In the genomic region with DNA sequence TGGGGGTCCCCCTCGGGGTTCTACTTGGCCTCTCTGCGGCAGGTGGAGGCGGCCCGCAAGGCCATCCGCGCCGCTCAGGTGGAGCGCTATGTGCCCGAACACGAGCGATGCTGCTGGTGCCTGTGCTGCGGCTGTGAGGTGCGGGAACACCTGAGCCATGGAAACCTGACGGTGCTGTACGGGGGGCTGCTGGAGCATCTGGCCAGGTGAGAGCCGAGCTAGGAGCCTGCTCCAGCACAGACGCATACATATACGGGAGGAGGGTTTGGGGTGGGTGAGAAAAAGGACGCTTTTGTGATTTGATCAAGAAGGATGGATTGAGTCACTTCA, we compare ENCODE assay signal across 6 cellular contexts. TPM values are rescaled to one million over a fixed set of nuclear protein-coding genes. Genes with fewer than 3 reads are reported as not detected.
DNase-seq lines count a peak whose midpoint lies in the region; ATAC-seq and TF ChIP-seq lines count a peak whose summit lies in the region.

No MANE protein-coding gene starts in this region.

- peaks cover 8% of the 10 kb centered on the region for H3K36me3 Mint-ChIP-seq in type B pancreatic cell

- H3K4me3 Mint-ChIP-seq in type B pancreatic cell = peak overlapping the region; percentile 93

- peaks cover 12% of the 10 kb centered on the region for H3K36me3 ChIP-seq in OCI-LY3 (replicated peaks; ENCODE audit: low read depth, low read length)
- peaks cover 45% of the 10 kb centered on the region for H3K36me3 ChIP-seq in left ventricle myocardium inferior

- H3K4me1 ChIP-seq in OCI-LY3 (ENCODE audit: low read length) (peaks cover 12% of the 10 kb centered on the region), left ventricle myocardium inferior (peaks cover 36% of the 10 kb centered on the region)

- H3K27ac Mint-ChIP-seq in type B pancreatic cell = peak overlapping the region; percentile 89

- H3K27me3 Mint-ChIP-seq in type B pancreatic cell = no peaks in the 10 kb centered on the region

- ATAC-seq in GM19455 (IDR thresholded peaks at IDR 0.05; ENCODE audit: unreplicated experiment) = peak; percentile 23

- TF ChIP-seq CTCF in OCI-LY3 (IDR thresholded peaks at IDR 0.05; ENCODE audit: low read depth, low read length) (no peak), left ventricle myocardium inferior (IDR thresholded peaks at IDR 0.05; ENCODE audit: borderline replicate concordance) (no peak), type B pancreatic cell (conservative IDR thresholded peaks at IDR 0.05) (no peak)

- H3K27ac ChIP-seq in OCI-LY3 (ENCODE audit: low read length) = 0 out of 2 replicates have a peak overlapping the region, but pooled peaks have one; percentile 21
- peak overlapping the region; percentile 90 for H3K27ac ChIP-seq in left ventricle myocardium inferior (replicated peaks)

- H3K4me3 ChIP-seq in OCI-LY3 (ENCODE audit: low read length) (peak overlapping the region; percentile 93), left ventricle myocardium inferior (peak overlapping the region; percentile 99)

- H3K9me3 Mint-ChIP-seq in type B pancreatic cell = no peaks in the 10 kb centered on the region

- H3K4me1 Mint-ChIP-seq in type B pancreatic cell (ENCODE audit: unreplicated experiment) = peaks cover 23% of the 10 kb centered on the region

- H3K4me2 ChIP-seq in OCI-LY3 (ENCODE audit: low read length) = peak overlapping the region; percentile 81

- H4K20me1 ChIP-seq in OCI-LY3 (ENCODE audit: insufficient read depth, low read length) = no peaks in the 10 kb centered on the region

- H3K27me3 ChIP-seq in OCI-LY3 (ENCODE audit: low read depth, low read length) = no peaks in the 10 kb centered on the region
- H3K27me3 ChIP-seq in left ventricle myocardium inferior (ENCODE audit: low read depth) = no peaks in the 10 kb centered on the region

- peak overlapping the region; percentile 62 for H2AFZ ChIP-seq in OCI-LY3 (ENCODE audit: low read depth, low read length)

- H3K9me3 ChIP-seq in OCI-LY3 (ENCODE audit: insufficient read depth, low read length) (no peaks in the 10 kb centered on the region), left ventricle myocardium inferior (replicated peaks) (no peaks in the 10 kb centered on the region)

- intact Hi-C loops in left ventricle myocardium inferior (cut with micrococcal nuclease) = no loop called here

- DNase-seq in left ventricle myocardium inferior (no peak), type B pancreatic cell (ENCODE audit: extremely low spot score, unreplicated experiment) (no peak), foreskin melanocyte (no peak), NCI-H2107 treated with DMSO at 0.1 percent for 48 hours (lab: John Stamatoyannopoulos, UW; ENCODE audit: unreplicated experiment) (no peak)

- peaks cover 34% of the 10 kb centered on the region for H3K79me2 ChIP-seq in OCI-LY3 (ENCODE audit: low read length)

- peak overlapping the region; percentile 79 for H3K9ac ChIP-seq in OCI-LY3 (ENCODE audit: low read length)

RNA-seq across cellular contexts. Expression of a gene that starts 0.4 kb away (rescaled TPM):
- total RNA-seq in left ventricle myocardium inferior (9.7 TPM), type B pancreatic cell (ENCODE audit: low replicate concordance) (33.6 and 36.4 TPM in 2 replicates)

RNA-seq across cellular contexts. Expression of a gene that starts 19.8 kb away (rescaled TPM):
- total RNA-seq in left ventricle myocardium inferior = 767 TPM
- total RNA-seq in type B pancreatic cell (ENCODE audit: low replicate concordance) = 1,257 and 1,262 TPM in 2 replicates

RNA-seq across cellular contexts. Expression of a gene that starts 20.2 kb away (rescaled TPM):
- 32.7 TPM for total RNA-seq in left ventricle myocardium inferior
- 60.7 and 73.1 TPM in 2 replicates for total RNA-seq in type B pancreatic cell (ENCODE audit: low replicate concordance)

RNA-seq across cellular contexts. Expression of a gene that starts 26.8 kb away (rescaled TPM):
- not detected for total RNA-seq in left ventricle myocardium inferior
- not detected in 2 replicates for total RNA-seq in type B pancreatic cell (ENCODE audit: low replicate concordance)

RNA-seq across cellular contexts. Expression of a gene that starts 32.3 kb away (rescaled TPM):
- 5.4 TPM for total RNA-seq in left ventricle myocardium inferior
- 40.5 and 41.4 TPM in 2 replicates for total RNA-seq in type B pancreatic cell (ENCODE audit: low replicate concordance)
